1 cellular context compared by ENCODE assay signal in the genomic region with DNA sequence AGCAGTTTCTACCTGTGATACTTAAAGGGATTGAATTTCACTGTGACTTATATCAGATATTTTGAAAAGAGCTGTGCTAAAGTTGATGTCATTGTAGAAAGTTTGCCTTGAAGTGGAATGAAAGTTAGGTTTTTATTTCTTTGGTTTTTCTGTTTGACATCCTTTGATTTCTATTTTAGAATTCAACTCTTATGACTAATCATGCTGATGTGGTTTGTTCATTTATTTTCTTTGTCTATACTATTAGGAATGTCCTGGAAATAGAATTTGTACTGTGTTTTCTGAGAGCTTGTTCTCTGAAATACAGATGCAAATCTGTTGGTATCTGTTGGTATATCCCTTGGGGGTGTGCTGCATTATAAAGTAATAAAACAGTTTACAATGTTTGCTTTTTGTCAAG.
TF ChIP-seq lines count a peak whose summit lies in the region.

No MANE protein-coding gene starts in this region.

TF ChIP-seq in GM12878, 131 proteins besides CTCF, POLR2A, EP300 and RAD21:
- TF ChIP-seq MEF2A (IDR thresholded peaks at IDR 0.05; ENCODE audit: insufficient read depth, low read depth, low read length) (0 out of 2 replicates have a peak, but pooled peaks have one; percentile 49), NFIC (IDR thresholded peaks at IDR 0.05; ENCODE audit: low read depth, low read length) (peak; percentile 67), TCF7 (IDR thresholded peaks at IDR 0.05; ENCODE audit: borderline replicate concordance) (0 out of 2 replicates have a peak, but pooled peaks have one; percentile 40), ZBED1 (IDR thresholded peaks at IDR 0.05; ENCODE audit: borderline replicate concordance) (no peak), RUNX3 (IDR thresholded peaks at IDR 0.05; ENCODE audit: low read length) (peak; percentile 64; the same call in 1 of the 2 replicates), JUNB (IDR thresholded peaks at IDR 0.05) (peak; percentile 22; the same call in 1 of the 2 replicates), MXI1 (IDR thresholded peaks at IDR 0.05; ENCODE audit: low read depth, low read length) (no peak)
